1 cellular context compared by ENCODE assay signal in genomic region chr1:211258310-211258755, GRCh38.
TF ChIP-seq lines count a peak whose summit lies in the region.

No MANE protein-coding gene starts in this region.

TF ChIP-seq in K562, 482 proteins besides CTCF, POLR2A, EP300 and RAD21 (continued from another document and continues in another):
- TF ChIP-seq PML (IDR thresholded peaks at IDR 0.05; ENCODE audit: low read length) (peak; percentile 69; the same call in 1 of the 2 replicates), TBP (optimal IDR thresholded peaks at IDR 0.05; ENCODE audit: low read depth, low read length) (peak; percentile 57), ZBTB11 (CRISPR knock-in tag; IDR thresholded peaks at IDR 0.05) (no peak), UBTF (IDR thresholded peaks at IDR 0.05; ENCODE audit: borderline replicate concordance in 1 of 2, low read depth in 2 of 2, low read length in 2 of 2) (peak in 1 of 2 experiments; percentile 94; a peak in 2 of 4 replicates), ELF4 (CRISPR knock-in tag; IDR thresholded peaks at IDR 0.05) (peak; percentile 48; the same call in 1 of the 2 replicates), ELF2 (CRISPR knock-in tag; IDR thresholded peaks at IDR 0.05) (no peak), NEUROD1 (IDR thresholded peaks at IDR 0.05; ENCODE audit: borderline replicate concordance, low read depth, low read length, partially characterized antibody) (no peak), CBX2 (IDR thresholded peaks at IDR 0.05; ENCODE audit: insufficient read depth, low read length, poor library complexity, severe bottlenecking) (no peak), JUND (IDR thresholded peaks at IDR 0.05; ENCODE audit: borderline replicate concordance, low read depth, low read length) (peak; percentile 53), JUND (tag; IDR thresholded peaks at IDR 0.05; ENCODE audit: borderline replicate concordance, low read depth, low read length) (no peak; the same call in 2 of the 3 replicates), ARHGAP35 (IDR thresholded peaks at IDR 0.05; ENCODE audit: partially characterized antibody) (peak; percentile 73), CUX1 (CRISPR knock-in tag; IDR thresholded peaks at IDR 0.05) (no peak), CREM (IDR thresholded peaks at IDR 0.05; ENCODE audit: low read depth) (peak; percentile 43), CBFA2T2 (conservative IDR thresholded peaks at IDR 0.05) (no peak), ZC3H8 (IDR thresholded peaks at IDR 0.05) (no peak), E2F5 (CRISPR knock-in tag; IDR thresholded peaks at IDR 0.05) (no peak), MTA3 (IDR thresholded peaks at IDR 0.05; ENCODE audit: borderline replicate concordance) (peak; percentile 15; the same call in 1 of the 2 replicates), SUPT5H (IDR thresholded peaks at IDR 0.05) (peak; percentile 89; the same call in 1 of the 2 replicates), ZBTB40 (IDR thresholded peaks at IDR 0.05) (0 out of 2 replicates have a peak, but pooled peaks have one; percentile 54), ZBTB40 (CRISPR knock-in tag; IDR thresholded peaks at IDR 0.05) (no peak), GABPA (tag; conservative IDR thresholded peaks at IDR 0.05; ENCODE audit: low read depth) (no peak), ZBTB33 (CRISPR knock-in tag; IDR thresholded peaks at IDR 0.05) (no peak; the same call in 1 of the 2 replicates), MYNN (IDR thresholded peaks at IDR 0.05) (no peak), MYNN (CRISPR knock-in tag; IDR thresholded peaks at IDR 0.05) (no peak), SRSF9 (IDR thresholded peaks at IDR 0.05; ENCODE audit: borderline replicate concordance, low read depth, low read length) (no peak), ZNF316 (IDR thresholded peaks at IDR 0.05) (peak; percentile 20; the same call in 1 of the 2 replicates), SRSF7 (optimal IDR thresholded peaks at IDR 0.05; ENCODE audit: low read depth, low read length) (no peak), MTA1 (IDR thresholded peaks at IDR 0.05; ENCODE audit: borderline replicate concordance) (0 out of 2 replicates have a peak, but pooled peaks have one; percentile 15), SNIP1 (IDR thresholded peaks at IDR 0.05; ENCODE audit: low read depth) (0 out of 2 replicates have a peak, but pooled peaks have one; percentile 7), ZNF24 (IDR thresholded peaks at IDR 0.05) (0 out of 2 replicates have a peak, but pooled peaks have one; percentile 10), MLX (CRISPR knock-in tag; conservative IDR thresholded peaks at IDR 0.05) (0 out of 4 replicates have a peak, but pooled peaks of 1 of the 2 experiments have one; percentile 8), TAF1 (IDR thresholded peaks at IDR 0.05; ENCODE audit: control insufficient read depth, extremely low read depth, insufficient read depth, low read length, severe bottlenecking) (peak; percentile 73), POLR2G (IDR thresholded peaks at IDR 0.05; ENCODE audit: low read depth, low read length) (no peak)
